8 cellular contexts compared by ENCODE assay signal in genomic region chr11:86162257-86162656, GRCh38.
DNase-seq lines count a peak whose midpoint lies in the region; TF ChIP-seq lines count a peak whose summit lies in the region.

No MANE protein-coding gene starts in this region.

- TF ChIP-seq POLR2A in adrenal gland (IDR thresholded peaks at IDR 0.05): no peak

- no peak overlapping the region for H3K4me3 ChIP-seq in adrenal gland
- no peak overlapping the region for H3K4me3 ChIP-seq in MM.1S (ENCODE audit: low read length)

- no peaks in the 10 kb centered on the region for H3F3A ChIP-seq in MM.1S (ENCODE audit: insufficient read depth, low read length)

- DNase-seq in HS-27A (ENCODE audit: low read depth): peak; percentile 57
- DNase-seq in adrenal gland: peak in 6 of 7 donors; percentile 43 to 83 (median 66)
- DNase-seq in iris pigment epithelial cell (ENCODE audit: low read depth): peak; percentile 95
- peak in 8 of 49 donors; percentile 15 to 48 (median 26) for DNase-seq in substantia nigra (lab: John Stamatoyannopoulos, UW)
- DNase-seq in activated naive CD4-positive, alpha-beta T cell treated with anti-CD3 and anti-CD28 coated beads for 36 hours: no peak
- DNase-seq in immature natural killer cell: no peak
- no peak for DNase-seq in NCI-H2107 (lab: John Stamatoyannopoulos, UW)
- DNase-seq in MM.1S: no peak

- intact Hi-C loops in adrenal gland (cut with DNase I): no loop called here
- intact Hi-C loops in activated naive CD4-positive, alpha-beta T cell treated with anti-CD3 and anti-CD28 coated beads for 36 hours (cut with micrococcal nuclease): no loop called here

- H3K79me2 ChIP-seq in MM.1S (ENCODE audit: low read length): no peaks in the 10 kb centered on the region

- H3K4me1 ChIP-seq in adrenal gland (replicated peaks in 1 of 2) (peaks cover 0 to 26% of the 10 kb centered on the region in 2 donors), MM.1S (ENCODE audit: low read length) (no peaks in the 10 kb centered on the region)

- TF ChIP-seq CTCF in adrenal gland (IDR thresholded peaks at IDR 0.05): no peak
- no peak for TF ChIP-seq CTCF in MM.1S (IDR thresholded peaks at IDR 0.05; ENCODE audit: low read length)

- no peak overlapping the region for H3K4me2 ChIP-seq in MM.1S (ENCODE audit: low read depth, low read length)

- CTCF ChIA-PET in activated naive CD4-positive, alpha-beta T cell treated with anti-CD3 and anti-CD28 coated beads for 36 hours (lab: Charles Lee): interaction anchor here (1.4 to 1.6 kb wide), 2 partner anchors 11 to 14 kb away, joined by 3 to 4 read pairs; no protein-coding TSS in a partner anchor

- no peak overlapping the region for H2AFZ ChIP-seq in MM.1S (ENCODE audit: low read length)

- no peaks in the 10 kb centered on the region for H3K9me3 Mint-ChIP-seq in activated naive CD4-positive, alpha-beta T cell treated with anti-CD3 and anti-CD28 coated beads for 36 hours
- no peaks in the 10 kb centered on the region for H3K9me3 Mint-ChIP-seq in immature natural killer cell

- H3K36me3 ChIP-seq in adrenal gland (replicated peaks in 1 of 2) (no peaks in the 10 kb centered on the region), MM.1S (replicated peaks; ENCODE audit: insufficient read depth, low read length) (no peaks in the 10 kb centered on the region)

- no peaks in the 10 kb centered on the region for H3K9me3 ChIP-seq in adrenal gland (replicated peaks in 1 of 3)
- H3K9me3 ChIP-seq in MM.1S (replicated peaks; ENCODE audit: insufficient read depth, low read length): no peaks in the 10 kb centered on the region

- H4K20me1 ChIP-seq in MM.1S (ENCODE audit: insufficient read depth, low read length): no peaks in the 10 kb centered on the region

- H3K27me3 ChIP-seq in adrenal gland: no peaks in the 10 kb centered on the region
- H3K27me3 ChIP-seq in MM.1S (replicated peaks; ENCODE audit: insufficient read depth, low read length): no peaks in the 10 kb centered on the region

- no peak overlapping the region for H3K9ac ChIP-seq in MM.1S (ENCODE audit: low read length)

- H3K27ac ChIP-seq in adrenal gland: peak overlapping the region in 4 of 5 donors; percentile 10 to 73 (median 43)
- H3K27ac ChIP-seq in substantia nigra (ENCODE audit: low read depth, low read length, poor library complexity, severe bottlenecking): peak overlapping the region; percentile 68
- H3K27ac ChIP-seq in MM.1S (ENCODE audit: low read length): no peak overlapping the region

- H3K9me2 ChIP-seq in MM.1S (replicated peaks; ENCODE audit: insufficient read depth, low read length): no peaks in the 10 kb centered on the region

- 13 to 38% (median 29%) methylated on average over 1 of the region's 1 CpG for WGBS in adrenal gland, 4 donors

- peaks cover 2% of the 10 kb centered on the region for H3K27me3 Mint-ChIP-seq in activated naive CD4-positive, alpha-beta T cell treated with anti-CD3 and anti-CD28 coated beads for 36 hours (ENCODE audit: low read depth)
- H3K27me3 Mint-ChIP-seq in immature natural killer cell (ENCODE audit: low read depth in 3 of 3): peaks cover 0 to 2% (median 2%) of the 10 kb centered on the region in 3 donors

- no peak overlapping the region for H3K4me3 Mint-ChIP-seq in activated naive CD4-positive, alpha-beta T cell treated with anti-CD3 and anti-CD28 coated beads for 36 hours
- H3K4me3 Mint-ChIP-seq in immature natural killer cell: no peak overlapping the region

- H3K27ac Mint-ChIP-seq in activated naive CD4-positive, alpha-beta T cell treated with anti-CD3 and anti-CD28 coated beads for 36 hours: no peak overlapping the region
- H3K27ac Mint-ChIP-seq in immature natural killer cell: no peak overlapping the region

- H3K4me1 Mint-ChIP-seq in activated naive CD4-positive, alpha-beta T cell treated with anti-CD3 and anti-CD28 coated beads for 36 hours (ENCODE audit: low read depth): no peaks in the 10 kb centered on the region
- H3K4me1 Mint-ChIP-seq in immature natural killer cell: peaks cover 0 to 13% of the 10 kb centered on the region in 2 donors

- H3K36me3 Mint-ChIP-seq in activated naive CD4-positive, alpha-beta T cell treated with anti-CD3 and anti-CD28 coated beads for 36 hours (ENCODE audit: low read depth): no peaks in the 10 kb centered on the region
- peaks cover 0 to 3% (median 0%) of the 10 kb centered on the region in 3 donors for H3K36me3 Mint-ChIP-seq in immature natural killer cell

Comparison
In these comparisons a context has a peak if more than half of its experiments do, and no peak if none do; other contexts are left out.
1. DNase-seq: peak in HS-27A (single experiment), adrenal gland (6 of 7) and iris pigment epithelial cell (single experiment); none in activated naive CD4-positive, alpha-beta T cell treated with anti-CD3 and anti-CD28 coated beads for 36 hours (single experiment), immature natural killer cell (0 of 3), NCI-H2107 (single experiment) and MM.1S (single experiment).